Comparison of ENCODE assay signal across 8 cellular contexts in the genomic region with DNA sequence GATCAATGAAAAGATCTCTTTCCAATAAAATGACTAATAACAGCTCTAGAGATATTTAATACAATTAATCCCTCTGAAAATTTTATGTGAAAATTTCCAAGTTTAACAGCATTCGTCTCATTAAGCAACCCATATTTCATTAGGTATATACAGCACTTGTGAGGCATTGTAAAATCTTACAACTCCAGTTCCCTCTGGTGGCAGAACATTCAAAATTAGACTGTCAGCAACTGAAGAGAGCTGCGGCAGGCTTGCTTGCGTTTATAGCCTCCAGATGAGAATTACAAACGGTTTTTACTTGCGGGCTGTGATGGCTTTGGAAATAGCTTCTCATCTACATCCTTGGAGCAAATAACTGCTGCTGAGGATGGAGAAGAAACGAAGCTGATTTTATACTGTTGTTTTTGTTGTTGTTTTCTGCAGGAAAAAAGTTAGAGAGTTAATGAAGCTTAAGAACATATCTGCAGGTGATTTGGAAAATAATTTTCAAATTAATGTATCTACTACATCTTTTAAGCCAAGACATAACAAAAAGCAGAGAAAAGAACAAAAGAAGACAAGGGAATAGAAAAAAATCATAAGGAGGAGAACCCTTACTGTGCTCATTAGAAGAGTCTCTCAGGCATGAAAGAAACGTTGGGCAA.
A peak's percentile ranks its signal among the peaks of the same experiment; 100 is the strongest.
DNase-seq lines count a peak whose midpoint lies in the region; ATAC-seq and TF ChIP-seq lines count a peak whose summit lies in the region.

No MANE protein-coding gene starts in this region.

- no peaks in the 10 kb centered on the region for H3K9me3 Mint-ChIP-seq in endodermal cell
- no peaks in the 10 kb centered on the region for H3K9me3 Mint-ChIP-seq in activated CD4-positive, alpha-beta T cell treated with anti-CD3 and anti-CD28 coated beads, Interleukin-2, amount 10 ng/mL, durations not matched to agents 7 days and 5 days

- no peak overlapping the region for H3K4me3 Mint-ChIP-seq in endodermal cell
- no peak overlapping the region for H3K4me3 Mint-ChIP-seq in activated CD4-positive, alpha-beta T cell treated with anti-CD3 and anti-CD28 coated beads, Interleukin-2, amount 10 ng/mL, durations not matched to agents 7 days and 5 days

- H3K36me3 Mint-ChIP-seq in endodermal cell (ENCODE audit: low read depth) = no peaks in the 10 kb centered on the region
- no peaks in the 10 kb centered on the region for H3K36me3 Mint-ChIP-seq in activated CD4-positive, alpha-beta T cell treated with anti-CD3 and anti-CD28 coated beads, Interleukin-2, amount 10 ng/mL, durations not matched to agents 7 days and 5 days (ENCODE audit: low read depth)

- peak overlapping the region; percentile 32 for H2AFZ ChIP-seq in neuron (ENCODE audit: low read depth, low read length)

- POLR2A ChIA-PET in activated CD4-positive, alpha-beta T cell treated with anti-CD3 and anti-CD28 coated beads, Interleukin-2, amount 10 ng/mL, durations not matched to agents 7 days and 5 days (lab: Charles Lee) = no interaction called here

- CTCF ChIA-PET in activated CD4-positive, alpha-beta T cell treated with anti-CD3 and anti-CD28 coated beads, Interleukin-2, amount 10 ng/mL, durations not matched to agents 7 days and 5 days (lab: Charles Lee) = no interaction called here

- 70 to 71% methylated on average over 5 to 7 of the region's 7 CpGs for WGBS in endodermal cell (ENCODE audit: insufficient coverage in 1 of 2, insufficient read length in 1 of 2), 2 experiments

- H3K27ac ChIP-seq in endodermal cell (ENCODE audit: low read depth, low read length) = no peak overlapping the region

- ATAC-seq in GM18867 (IDR thresholded peaks at IDR 0.05; ENCODE audit: unreplicated experiment) (no peak), HG03108 (IDR thresholded peaks at IDR 0.05; ENCODE audit: unreplicated experiment) (no peak)

- DNase-seq in Daoy (ENCODE audit: low read depth) = peak; percentile 48
- DNase-seq in NCI-H526 (lab: John Stamatoyannopoulos, UW) = peak; percentile 47 to 76
- no peak for DNase-seq in endodermal cell
- DNase-seq in activated CD4-positive, alpha-beta T cell treated with anti-CD3 and anti-CD28 coated beads, Interleukin-2, amount 10 ng/mL, durations not matched to agents 7 days and 5 days = no peak
- DNase-seq in AML-193 (lab: John Stamatoyannopoulos, UW) = no peak

- H3K4me1 ChIP-seq in endodermal cell (ENCODE audit: control insufficient read depth, insufficient read depth, low read length) (peaks cover 3% of the 10 kb centered on the region), neuron (ENCODE audit: insufficient read depth, low read length) (peaks cover 2% of the 10 kb centered on the region)

- H3K27me3 Mint-ChIP-seq in endodermal cell (ENCODE audit: insufficient read depth) = peaks cover 5% of the 10 kb centered on the region
- H3K27me3 Mint-ChIP-seq in activated CD4-positive, alpha-beta T cell treated with anti-CD3 and anti-CD28 coated beads, Interleukin-2, amount 10 ng/mL, durations not matched to agents 7 days and 5 days = peaks cover 2% of the 10 kb centered on the region

- no peaks in the 10 kb centered on the region for H3K4me1 Mint-ChIP-seq in endodermal cell
- no peaks in the 10 kb centered on the region for H3K4me1 Mint-ChIP-seq in activated CD4-positive, alpha-beta T cell treated with anti-CD3 and anti-CD28 coated beads, Interleukin-2, amount 10 ng/mL, durations not matched to agents 7 days and 5 days

- H3K36me3 ChIP-seq in endodermal cell (ENCODE audit: control insufficient read depth, insufficient read depth, low read length) = no peaks in the 10 kb centered on the region
- H3K36me3 ChIP-seq in neuron (ENCODE audit: insufficient read depth, low read length) = no peaks in the 10 kb centered on the region

- no peak overlapping the region for H3K27ac Mint-ChIP-seq in endodermal cell
- no peak overlapping the region for H3K27ac Mint-ChIP-seq in activated CD4-positive, alpha-beta T cell treated with anti-CD3 and anti-CD28 coated beads, Interleukin-2, amount 10 ng/mL, durations not matched to agents 7 days and 5 days

- H3K4me3 ChIP-seq in endodermal cell (ENCODE audit: low read length) (no peak overlapping the region), neuron (ENCODE audit: low read length) (no peak overlapping the region)

- H3K27me3 ChIP-seq in endodermal cell (ENCODE audit: control insufficient read depth, insufficient read depth, low read length, poor library complexity, severe bottlenecking) (no peaks in the 10 kb centered on the region), neuron (ENCODE audit: insufficient read depth, low read length) (no peaks in the 10 kb centered on the region)

- H3K9me3 ChIP-seq in endodermal cell (ENCODE audit: control insufficient read depth, low read length) = no peaks in the 10 kb centered on the region
- no peaks in the 10 kb centered on the region for H3K9me3 ChIP-seq in neuron (ENCODE audit: low read length)

- peak; percentile 65 for TF ChIP-seq CTCF in endodermal cell (conservative IDR thresholded peaks at IDR 0.05)

- H3K9ac ChIP-seq in endodermal cell (ENCODE audit: extremely low read depth, low read length, poor library complexity, severe bottlenecking) = no peak overlapping the region

Comparison
In these comparisons a context has a peak if more than half of its experiments do, and no peak if none do; other contexts are left out.
1. DNase-seq: peak in Daoy (single experiment) and NCI-H526 (2 of 2); none in endodermal cell (single experiment), activated CD4-positive, alpha-beta T cell treated with anti-CD3 and anti-CD28 coated beads, Interleukin-2, amount 10 ng/mL, durations not matched to agents 7 days and 5 days (single experiment) and AML-193 (0 of 2).